Comparison of ENCODE assay signal across 19 cellular contexts in the genomic region with DNA sequence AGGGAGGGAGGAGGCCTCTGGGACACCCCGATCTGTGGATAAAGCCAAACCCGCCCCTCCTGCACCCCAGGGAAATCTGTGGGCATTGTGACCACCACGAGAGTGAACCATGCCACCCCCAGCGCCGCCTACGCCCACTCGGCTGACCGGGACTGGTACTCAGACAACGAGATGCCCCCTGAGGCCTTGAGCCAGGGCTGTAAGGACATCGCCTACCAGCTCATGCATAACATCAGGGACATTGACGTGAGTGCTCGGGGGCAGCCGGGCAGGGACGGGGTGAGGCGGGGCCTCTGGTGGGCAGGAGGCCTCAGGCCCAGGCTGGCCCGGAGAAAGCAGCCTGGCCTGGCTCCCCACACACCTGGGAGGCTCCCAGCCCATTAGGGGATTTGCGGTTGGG. TPM values are rescaled to one million over a fixed set of nuclear protein-coding genes. Genes with fewer than 3 reads are reported as not detected.
DNase-seq lines count a peak whose midpoint lies in the region; ATAC-seq, FAIRE-seq and TF ChIP-seq lines count a peak whose summit lies in the region.
"Had no signal": no experiment of that assay in that cellular context is flagged by ENCODE, and none has a peak within 500 bp of the region (broad histone marks: within the 10 kb centered on the region; RNA-seq: fewer than 3 reads in every experiment).

No MANE protein-coding gene starts in this region.

- POLR2A ChIA-PET in HEK293 (lab: Yijun Ruan, JAX), result no interaction called here

- H3K4me2 ChIP-seq in osteoblast (ENCODE audit: insufficient read depth, low read length), result no peak overlapping the region

- H2AFZ ChIP-seq in osteoblast (ENCODE audit: low read length), result no peak overlapping the region
- H2AFZ ChIP-seq: GM23248 had no signal

- H3K9me3 ChIP-seq in HEK293 (ENCODE audit: control insufficient read depth, insufficient read depth, low read depth, low read length) (no peaks in the 10 kb centered on the region), kidney (ENCODE audit: control insufficient read depth in 1 of 2, low read length in 2 of 2) (no peaks in the 10 kb centered on the region), osteoblast (ENCODE audit: low read depth, low read length) (no peaks in the 10 kb centered on the region)
- H3K9me3 ChIP-seq: BE2C, HAP-1 had no signal

- H3K4me1 ChIP-seq in HEK293 (ENCODE audit: control insufficient read depth, insufficient read depth, low read length) (no peaks in the 10 kb centered on the region), kidney (ENCODE audit: control insufficient read depth in 1 of 2, insufficient read depth in 1 of 2, low read depth in 1 of 2, low read length in 2 of 2) (peaks cover 11 to 14% of the 10 kb centered on the region in 2 donors), osteoblast (ENCODE audit: insufficient read depth, low read length) (peaks cover 33% of the 10 kb centered on the region)
- H3K4me1 ChIP-seq: BE2C, HAP-1 had no signal

- H3K36me3 ChIP-seq in HEK293 (ENCODE audit: control insufficient read depth in 2 of 2, insufficient read depth in 1 of 2, low read length in 2 of 2) (no peaks in the 10 kb centered on the region), kidney (ENCODE audit: control insufficient read depth in 1 of 2, insufficient read depth in 2 of 2, low read length in 2 of 2) (no peaks in the 10 kb centered on the region), osteoblast (ENCODE audit: insufficient read depth, low read length) (no peaks in the 10 kb centered on the region)
- H3K36me3 ChIP-seq: BE2C, HAP-1 had no signal

- H3K4me3 ChIP-seq in HEK293 (ENCODE audit: low read depth, low read length) (no peak overlapping the region), kidney (ENCODE audit: low read length in 2 of 2) (no peak overlapping the region), osteoblast (ENCODE audit: insufficient read depth, low read length) (no peak overlapping the region)
- H3K4me3 ChIP-seq: GM23248, HAP-1 had no signal

- no peak for FAIRE-seq in kidney (lab: Jason Lieb, UNC)
- FAIRE-seq: GM12892, GM18507 had no signal

- TF ChIP-seq CTCF in HEK293 (tag by site-specific recombination; IDR thresholded peaks at IDR 0.05), result no peak
- no peak for TF ChIP-seq CTCF in kidney (IDR thresholded peaks at IDR 0.05; ENCODE audit: borderline replicate concordance, extremely low read depth, insufficient read depth)
- no peak for TF ChIP-seq CTCF in osteoblast (IDR thresholded peaks at IDR 0.05; ENCODE audit: extremely low read depth, low read depth, low read length)

- no peaks in the 10 kb centered on the region for H3K27me3 ChIP-seq in osteoblast (ENCODE audit: insufficient read depth, low read length)
- H3K27me3 ChIP-seq: BE2C had no signal

- CTCF ChIA-PET in HEK293 (lab: Yijun Ruan, JAX), result no interaction called here

- peak; percentile 58 for DNase-seq in kidney
- peak; percentile 63 for DNase-seq in osteoblast (ENCODE audit: insufficient read length, low spot score, missing footprints)
- no peak for DNase-seq in stimulated activated naive CD8-positive, alpha-beta T cell treated with anti-CD3 and anti-CD28 coated beads, Interleukin-15, Interleukin-2, amounts not matched to agents 100 U/mL and 50 U/mL, for 24 hours
- DNase-seq in cardiac septum (ENCODE audit: low spot score), result no peak
- DNase-seq in inferior parietal cortex (ENCODE audit: extremely low spot score), result no peak
- DNase-seq: BE2C; CD4-positive, alpha-beta memory T cell; DMS153; DMS79; GDM1 had no signal

- no peaks in the 10 kb centered on the region for H4K20me1 ChIP-seq in osteoblast (ENCODE audit: insufficient read depth, low read length)

- no peak for ATAC-seq in stimulated activated naive CD8-positive, alpha-beta T cell treated with anti-CD3 and anti-CD28 coated beads, Interleukin-15, Interleukin-2, amounts not matched to agents 100 U/mL and 50 U/mL, for 24 hours

- no peaks in the 10 kb centered on the region for H3K79me2 ChIP-seq in osteoblast (ENCODE audit: insufficient read depth, low read length)

- no peak overlapping the region for H3K27ac ChIP-seq in HEK293 (ENCODE audit: extremely low read depth, low read depth, low read length)
- peak overlapping the region in 1 of 2 donors; percentile 51 for H3K27ac ChIP-seq in kidney (ENCODE audit: low read depth in 2 of 2, low read length in 2 of 2)
- H3K27ac ChIP-seq in osteoblast (ENCODE audit: low read depth, low read length), result no peak overlapping the region
- H3K27ac ChIP-seq: GM23248 had no signal

- intact Hi-C loops in kidney (cut with DNase I) (no loop called here), cardiac septum (cut with DNase I) (no loop called here)

- H3K9ac ChIP-seq in kidney (ENCODE audit: low read length in 2 of 2), result no peak overlapping the region
- H3K9ac ChIP-seq: GM23248 had no signal

TF ChIP-seq in HEK293, 187 proteins besides CTCF, POLR2A, EP300 and RAD21:
- TF ChIP-seq EGR2 (tag by site-specific recombination; IDR thresholded peaks at IDR 0.05; ENCODE audit: low read depth) (peak; percentile 17; the same call in 1 of the 2 replicates), PRDM1 (tag by site-specific recombination; IDR thresholded peaks at IDR 0.05) (no peak), ZNF133 (tag by site-specific recombination; IDR thresholded peaks at IDR 0.05) (no peak)
TF ChIP-seq in HEK293: peak in this region for 1.

RNA-seq across cellular contexts. Expression of a gene that starts 54.7 kb away (rescaled TPM):
- total RNA-seq in kidney, result 8.4 TPM
- 133 TPM for polyA plus RNA-seq in kidney (ENCODE audit: insufficient read depth, low read depth, low replicate concordance)
- 7.1 and 8.0 TPM in 2 replicates for total RNA-seq in osteoblast
- 20.3 TPM for total RNA-seq in cardiac septum
- total RNA-seq: A172; CD4-positive, alpha-beta memory T cell; GM23248; H4; HT-29 had no signal
- polyA plus RNA-seq: CD14-positive monocyte; CD4-positive, alpha-beta memory T cell had no signal

Comparison
In these comparisons a context has a peak if more than half of its experiments do, and no peak if none do; other contexts are left out.
1. DNase-seq: peak in kidney (single experiment) and osteoblast (single experiment); none in stimulated activated naive CD8-positive, alpha-beta T cell treated with anti-CD3 and anti-CD28 coated beads, Interleukin-15, Interleukin-2, amounts not matched to agents 100 U/mL and 50 U/mL, for 24 hours (single experiment), cardiac septum (single experiment) and inferior parietal cortex (single experiment).